In genomic region chr1:36089393-36090121, GRCh38 we compare ENCODE assay signal across 6 cellular contexts. TPM values are rescaled to one million over a fixed set of nuclear protein-coding genes. Genes with fewer than 3 reads are reported as not detected.
DNase-seq lines count a peak whose midpoint lies in the region; ATAC-seq and TF ChIP-seq lines count a peak whose summit lies in the region.

No MANE protein-coding gene starts in this region.

- no peaks in the 10 kb centered on the region for H3K36me3 Mint-ChIP-seq in CD4-positive, CD25-positive, alpha-beta regulatory T cell

- no peaks in the 10 kb centered on the region for H3K9me3 ChIP-seq in CD4-positive, CD25-positive, alpha-beta regulatory T cell (ENCODE audit: control insufficient read depth in 2 of 2, low read length in 2 of 2)
- no peaks in the 10 kb centered on the region for H3K9me3 ChIP-seq in IMR-90 (ENCODE audit: control insufficient read depth, insufficient read depth, low read length)
- no peaks in the 10 kb centered on the region for H3K9me3 ChIP-seq in neutrophil

- peaks cover 6% of the 10 kb centered on the region; the same call in 1 of the 2 replicates for H3K9me1 ChIP-seq in IMR-90 (ENCODE audit: insufficient read depth, low read length)

- H2BK5ac ChIP-seq in IMR-90 (ENCODE audit: low read depth, low read length, poor library complexity, severe bottlenecking): peak overlapping the region; percentile 69

- intact Hi-C loops in IMR-90 (cut with micrococcal nuclease): loop anchor here (10.0 kb wide), 1 partner anchor 155 kb away; the partner anchor contains the start of gene AGO3

- peak overlapping the region; percentile 89 for H3K23ac ChIP-seq in IMR-90 (ENCODE audit: low read depth, low read length)

- peak overlapping the region; percentile 64 for H3K14ac ChIP-seq in IMR-90 (replicated peaks; ENCODE audit: low read depth, low read length)

- dilution Hi-C loops in IMR-90 (cut with HindIII; ENCODE audit: low sequenced_read_pairs, unreplicated experiment): no loop called here

- peaks cover 19% of the 10 kb centered on the region for H3K4me1 ChIP-seq in CD4-positive, CD25-positive, alpha-beta regulatory T cell (ENCODE audit: control insufficient read depth, insufficient read depth, low read length, poor library complexity, severe bottlenecking)
- H3K4me1 ChIP-seq in IMR-90 (ENCODE audit: control insufficient read depth, insufficient read depth, low read length) (peaks cover 2% of the 10 kb centered on the region; the same call in 1 of the 2 replicates), neutrophil (ENCODE audit: control insufficient read depth in 1 of 2, insufficient read depth in 1 of 2, low read depth in 1 of 2, low read length in 1 of 2) (peaks cover 29 to 32% of the 10 kb centered on the region in 2 experiments)

- peaks cover 34% of the 10 kb centered on the region for H3K36me3 ChIP-seq in CD4-positive, CD25-positive, alpha-beta regulatory T cell (ENCODE audit: control insufficient read depth, insufficient read depth, low read length)
- H3K36me3 ChIP-seq in IMR-90 (ENCODE audit: control insufficient read depth, insufficient read depth, low read length) (peaks cover 30% of the 10 kb centered on the region), neutrophil (peaks cover 39% of the 10 kb centered on the region)

- peak overlapping the region; percentile 81 for H2AK5ac ChIP-seq in IMR-90 (ENCODE audit: low read depth, low read length)

- H2AK9ac ChIP-seq in IMR-90 (replicated peaks; ENCODE audit: low read depth, low read length, poor library complexity): peak overlapping the region; percentile 99

- H3K27me3 Mint-ChIP-seq in CD4-positive, CD25-positive, alpha-beta regulatory T cell: peaks cover 10% of the 10 kb centered on the region

- H3K27ac Mint-ChIP-seq in CD4-positive, CD25-positive, alpha-beta regulatory T cell: peak overlapping the region; percentile 93 to 99 (median 94)

- peak overlapping the region; percentile 82 for H3K56ac ChIP-seq in IMR-90 (ENCODE audit: extremely low read depth, insufficient read depth, low read length)

- peak; percentile 57; the same call in 1 of the 2 replicates for TF ChIP-seq POLR2A in IMR-90 (IDR thresholded peaks at IDR 0.05; ENCODE audit: low read depth, low read length)

- H2BK15ac ChIP-seq in IMR-90 (ENCODE audit: low read depth, low read length): no peak overlapping the region

- no peak overlapping the region; the same call in 1 of the 2 replicates for H2BK120ac ChIP-seq in IMR-90 (ENCODE audit: low read depth, low read length)

- peaks cover 0 to 3% (median 0%) of the 10 kb centered on the region in 7 donors for H3K9me3 Mint-ChIP-seq in CD4-positive, CD25-positive, alpha-beta regulatory T cell

- H3K18ac ChIP-seq in IMR-90 (ENCODE audit: low read depth, low read length): 0 out of 2 replicates have a peak overlapping the region, but pooled peaks have one; percentile 10

- H3K79me1 ChIP-seq in IMR-90 (ENCODE audit: low read depth in 1 of 2, low read length in 2 of 2): peaks cover 38 to 47% of the 10 kb centered on the region in 2 experiments

- H3K27ac ChIP-seq in CD4-positive, CD25-positive, alpha-beta regulatory T cell (ENCODE audit: insufficient read depth, low read length, poor library complexity, severe bottlenecking): peak overlapping the region; percentile 90
- H3K27ac ChIP-seq in IMR-90 (ENCODE audit: insufficient read depth, low read length) (peak overlapping the region; percentile 71), caudate nucleus (ENCODE audit: low read depth, low read length) (peak overlapping the region; percentile 91), neutrophil (peak overlapping the region; percentile 89)

- H3K9ac ChIP-seq in IMR-90 (ENCODE audit: low read depth, low read length): peak overlapping the region; percentile 86

- peak overlapping the region; percentile 89 to 98 (median 90) for H3K4me3 Mint-ChIP-seq in CD4-positive, CD25-positive, alpha-beta regulatory T cell

- peaks cover 0 to 33% (median 24%) of the 10 kb centered on the region in 4 donors for H3K4me1 Mint-ChIP-seq in CD4-positive, CD25-positive, alpha-beta regulatory T cell

- H4K91ac ChIP-seq in IMR-90 (ENCODE audit: insufficient read depth, low read depth, low read length): peak overlapping the region; percentile 74

- peaks cover 7% of the 10 kb centered on the region; the same call in 1 of the 2 replicates for H4K20me1 ChIP-seq in IMR-90 (ENCODE audit: insufficient read depth, low read length)

- no TSS peak for BruUV-seq in IMR-90 (replicated peaks; lab: Mats Ljungman, UMichigan)

- H3K4me3 ChIP-seq in CD4-positive, CD25-positive, alpha-beta regulatory T cell (ENCODE audit: low read depth, low read length): peak overlapping the region; percentile 90
- peak overlapping the region; percentile 75 for H3K4me3 ChIP-seq in IMR-90 (ENCODE audit: insufficient read depth, low read depth, low read length)
- peak overlapping the region; percentile 96 to 99 for H3K4me3 ChIP-seq in neutrophil (ENCODE audit: low read depth in 1 of 2, low read length in 1 of 2)

- peaks cover 3% of the 10 kb centered on the region for H3K27me3 ChIP-seq in CD4-positive, CD25-positive, alpha-beta regulatory T cell (ENCODE audit: control insufficient read depth, insufficient read depth, low read length)
- H3K27me3 ChIP-seq in IMR-90 (ENCODE audit: control insufficient read depth, insufficient read depth, low read length): no peaks in the 10 kb centered on the region
- peaks cover 6% of the 10 kb centered on the region for H3K27me3 ChIP-seq in neutrophil

- H2AFZ ChIP-seq in IMR-90 (replicated peaks; ENCODE audit: low read length, poor library complexity): peak overlapping the region; percentile 100

- peak overlapping the region; percentile 93 to 97 for H4K8ac ChIP-seq in IMR-90 (ENCODE audit: low read depth in 2 of 2, low read length in 2 of 2)

- in situ Hi-C loops in IMR-90 (cut with MboI; ENCODE audit: low sequenced_read_pairs): no loop called here

- DNase-seq in CD4-positive, CD25-positive, alpha-beta regulatory T cell: peak in 1 of 3 donors; percentile 20
- DNase-seq in IMR-90 (peak; percentile 58), caudate nucleus (lab: John Stamatoyannopoulos, UW) (no peak), islet precursor cell (no peak), NCI-H510A (lab: John Stamatoyannopoulos, UW) (no peak)

- ATAC-seq in CD4-positive, CD25-positive, alpha-beta regulatory T cell (ENCODE audit: low read depth in 2 of 2): no peak
- ATAC-seq in IMR-90 (ENCODE audit: low read depth): peak; percentile 33

- peak overlapping the region; percentile 99 for H3K4me2 ChIP-seq in IMR-90 (ENCODE audit: low read depth, low read length)

- peak overlapping the region; percentile 92 for H3K4ac ChIP-seq in IMR-90 (ENCODE audit: low read depth, low read length)

- CTCF ChIA-PET in IMR-90 (lab: Yijun Ruan, JAX): no interaction called here

- no peak overlapping the region for H2BK20ac ChIP-seq in IMR-90 (ENCODE audit: low read depth, low read length)

- TF ChIP-seq CTCF in IMR-90 (conservative IDR thresholded peaks at IDR 0.05; ENCODE audit: low read depth, low read length) (no peak), neutrophil (IDR thresholded peaks at IDR 0.05) (no peak)

- 4% methylated on average over 16 of the region's 32 CpGs; no CpG with 5 or more reads in 1 of the 2 experiments for WGBS in IMR-90 (ENCODE audit: extremely low coverage in 2 of 2, insufficient read length in 1 of 2), 2 experiments

- H4K5ac ChIP-seq in IMR-90 (ENCODE audit: low read depth, low read length): peak overlapping the region; percentile 84

- TF ChIP-seq RAD21 in IMR-90 (IDR thresholded peaks at IDR 0.05; ENCODE audit: low read length): no peak

- POLR2A ChIA-PET in IMR-90 (lab: Charles Lee; ENCODE audit: unreplicated experiment): no interaction called here

TF ChIP-seq in IMR-90, 13 proteins besides CTCF, POLR2A, EP300 and RAD21:
- TF ChIP-seq RCOR1 (IDR thresholded peaks at IDR 0.05; ENCODE audit: insufficient replicate concordance, low read length) (no peak), MAZ (IDR thresholded peaks at IDR 0.05; ENCODE audit: borderline replicate concordance, low read depth, low read length) (0 out of 2 replicates have a peak, but pooled peaks have one; percentile 18)
TF ChIP-seq in IMR-90: peak in this region for 1.

RNA-seq across cellular contexts. Expression of gene ADPRS, which starts 0.9 kb away (rescaled TPM):
- 20.6 TPM for total RNA-seq in CD4-positive, CD25-positive, alpha-beta regulatory T cell
- 10 to 100 TPM; 21.4 to 41.6 (median 28.4) TPM for polyA plus RNA-seq in CD4-positive, CD25-positive, alpha-beta regulatory T cell
- 27.2 and 31.0 TPM in 2 replicates for total RNA-seq in IMR-90 (2012; rRNA removed)
- 37.1 and 37.2 TPM in 2 replicates for polyA plus RNA-seq in IMR-90 (2012; rRNA removed)
- polyA plus RNA-seq in IMR-90 (2012; cell fraction: cytosol; rRNA removed): 47.8 and 52.4 TPM in 2 replicates
- 22.4 and 39.5 TPM in 2 replicates for polyA plus RNA-seq in IMR-90 (2012; cell fraction: nucleus; rRNA removed; ENCODE audit: low replicate concordance)

RNA-seq across cellular contexts. Expression of gene TEKT2, which starts 5.7 kb away (rescaled TPM):
- total RNA-seq in CD4-positive, CD25-positive, alpha-beta regulatory T cell: 0.81 TPM
- not detected for polyA plus RNA-seq in CD4-positive, CD25-positive, alpha-beta regulatory T cell
- 0.18 TPM in 1 of 2 replicates, not detected in the other for total RNA-seq in IMR-90 (2012; rRNA removed)
- polyA plus RNA-seq in IMR-90 (2012; rRNA removed): 0.14 TPM in 1 of 2 replicates, not detected in the other
- 0.05 TPM in 1 of 2 replicates, not detected in the other for polyA plus RNA-seq in IMR-90 (2012; cell fraction: cytosol; rRNA removed)
- polyA plus RNA-seq in IMR-90 (2012; cell fraction: nucleus; rRNA removed; ENCODE audit: low replicate concordance): 0.44 and 0.58 TPM in 2 replicates

RNA-seq across cellular contexts. Expression of gene COL8A2, which starts 35.5 kb away (rescaled TPM):
- not detected for total RNA-seq in CD4-positive, CD25-positive, alpha-beta regulatory T cell
- under 1 TPM in 1 of 4 donors, not detected in 3; 0.03 TPM for polyA plus RNA-seq in CD4-positive, CD25-positive, alpha-beta regulatory T cell
- total RNA-seq in IMR-90 (2012; rRNA removed): 0.54 and 0.56 TPM in 2 replicates
- polyA plus RNA-seq in IMR-90 (2012; rRNA removed): 0.83 and 1.1 TPM in 2 replicates
- polyA plus RNA-seq in IMR-90 (2012; cell fraction: cytosol; rRNA removed): 0.82 and 1.6 TPM in 2 replicates
- polyA plus RNA-seq in IMR-90 (2012; cell fraction: nucleus; rRNA removed; ENCODE audit: low replicate concordance): 0.79 and 0.88 TPM in 2 replicates

RNA-seq across cellular contexts. Expression of gene TRAPPC3, which starts 59.7 kb away (rescaled TPM):
- 45.6 TPM for total RNA-seq in CD4-positive, CD25-positive, alpha-beta regulatory T cell
- 100 to 1,000 TPM; 112 to 137 (median 126) TPM for polyA plus RNA-seq in CD4-positive, CD25-positive, alpha-beta regulatory T cell
- total RNA-seq in IMR-90 (2012; rRNA removed): 76.0 and 101 TPM in 2 replicates
- 63.5 and 77.8 TPM in 2 replicates for polyA plus RNA-seq in IMR-90 (2012; rRNA removed)
- 67.3 and 70.8 TPM in 2 replicates for polyA plus RNA-seq in IMR-90 (2012; cell fraction: cytosol; rRNA removed)
- 31.1 and 62.4 TPM in 2 replicates for polyA plus RNA-seq in IMR-90 (2012; cell fraction: nucleus; rRNA removed; ENCODE audit: low replicate concordance)
